12 cellular contexts compared by ENCODE assay signal in genomic region chr5:131270809-131271208, GRCh38. TPM values are rescaled to one million over a fixed set of nuclear protein-coding genes. Genes with fewer than 3 reads are reported as not detected.
DNase-seq lines count a peak whose midpoint lies in the region; ATAC-seq and TF ChIP-seq lines count a peak whose summit lies in the region.
"Had no signal": no experiment of that assay in that cellular context is flagged by ENCODE, and none has a peak within 500 bp of the region (broad histone marks: within the 10 kb centered on the region; RNA-seq: fewer than 3 reads in every experiment).

No MANE protein-coding gene starts in this region.

- H3K27me3 ChIP-seq in brain microvascular endothelial cell (replicated peaks): no peaks in the 10 kb centered on the region
- H3K27me3 ChIP-seq: colonic mucosa, neural progenitor cell had no signal

- H3K27me3 Mint-ChIP-seq in activated CD4-positive, alpha-beta T cell treated with anti-CD3 and anti-CD28 coated beads, Interleukin-2, amount 10 ng/mL, durations not matched to agents 24 days and 14 days: no peaks in the 10 kb centered on the region
- H3K27me3 Mint-ChIP-seq in chondrocyte (ENCODE audit: low read depth): no peaks in the 10 kb centered on the region

- no peaks in the 10 kb centered on the region; the same call in 1 of the 2 replicates for H3K9me3 ChIP-seq in OCI-LY7 (ENCODE audit: low read length)
- H3K9me3 ChIP-seq: colonic mucosa had no signal

- no peak for ATAC-seq in GM19467 (IDR thresholded peaks at IDR 0.05; ENCODE audit: unreplicated experiment)
- ATAC-seq in esophagus mucosa: no peak

- H3K36me3 Mint-ChIP-seq in activated CD4-positive, alpha-beta T cell treated with anti-CD3 and anti-CD28 coated beads, Interleukin-2, amount 10 ng/mL, durations not matched to agents 24 days and 14 days (ENCODE audit: low read depth): peaks cover 30% of the 10 kb centered on the region
- H3K36me3 Mint-ChIP-seq in chondrocyte (ENCODE audit: low read depth): no peaks in the 10 kb centered on the region

- TF ChIP-seq CTCF in OCI-LY7 (conservative IDR thresholded peaks at IDR 0.05; ENCODE audit: low read length): no peak
- no peak for TF ChIP-seq CTCF in brain microvascular endothelial cell (IDR thresholded peaks at IDR 0.05; ENCODE audit: low read depth, low read length, missing control alignments)
- no peak for TF ChIP-seq CTCF in chondrocyte (IDR thresholded peaks at IDR 0.05)

- in situ Hi-C loops in brain microvascular endothelial cell (cut with HindIII; ENCODE audit: low pct_ligation_motif_present, low sequenced_read_pairs): no loop called here

- H3K27ac ChIP-seq in OCI-LY7 (ENCODE audit: low read depth, low read length, poor library complexity, severe bottlenecking): peak overlapping the region; percentile 65
- H3K27ac ChIP-seq in brain microvascular endothelial cell: no peak overlapping the region
- H3K27ac ChIP-seq: neural progenitor cell had no signal

- POLR2A ChIA-PET in OCI-LY7 (lab: Charles Lee): interaction anchor here (0.5 to 1.7 kb wide), 14 partner anchors 9 to 932 kb away, joined by 3 to 11 read pairs (median 3); no protein-coding TSS in a partner anchor

- H4K20me1 ChIP-seq in OCI-LY7 (ENCODE audit: insufficient read depth, low read length): peaks cover 11% of the 10 kb centered on the region; the same call in 1 of the 2 replicates

- H3K4me3 Mint-ChIP-seq in activated CD4-positive, alpha-beta T cell treated with anti-CD3 and anti-CD28 coated beads, Interleukin-2, amount 10 ng/mL, durations not matched to agents 24 days and 14 days: peak overlapping the region; percentile 74
- H3K4me3 Mint-ChIP-seq in chondrocyte (ENCODE audit: unreplicated experiment): no peak overlapping the region
- H3K4me3 Mint-ChIP-seq: neural progenitor cell had no signal

- no TSS peak for BruUV-seq in OCI-LY7 (replicated peaks; lab: Mats Ljungman, UMichigan)

- H3K9me3 Mint-ChIP-seq in activated CD4-positive, alpha-beta T cell treated with anti-CD3 and anti-CD28 coated beads, Interleukin-2, amount 10 ng/mL, durations not matched to agents 24 days and 14 days: no peaks in the 10 kb centered on the region
- no peaks in the 10 kb centered on the region for H3K9me3 Mint-ChIP-seq in chondrocyte (ENCODE audit: low read depth)

- H3K4me2 ChIP-seq in OCI-LY7 (ENCODE audit: low read length): peak overlapping the region; percentile 96
- H3K4me2 ChIP-seq: neural progenitor cell had no signal

- CTCF ChIA-PET in OCI-LY7 (lab: Charles Lee; ENCODE audit: unreplicated experiment): interaction anchor here (0.5 kb wide), 1 partner anchor 162 kb away, joined by 4 read pairs; no protein-coding TSS in a partner anchor

- H3K79me2 ChIP-seq in OCI-LY7 (ENCODE audit: insufficient read depth, low read depth, low read length): peaks cover 100% of the 10 kb centered on the region

- no peak overlapping the region for H2AFZ ChIP-seq in OCI-LY7 (ENCODE audit: low read length)
- H2AFZ ChIP-seq: neural progenitor cell had no signal

- H3K36me3 ChIP-seq in OCI-LY7 (ENCODE audit: insufficient read depth, low read length): peaks cover 7% of the 10 kb centered on the region; the same call in 1 of the 2 replicates
- H3K36me3 ChIP-seq in brain microvascular endothelial cell (replicated peaks): no peaks in the 10 kb centered on the region
- H3K36me3 ChIP-seq: colonic mucosa, neural progenitor cell had no signal

- intact Hi-C loops in activated CD4-positive, alpha-beta T cell treated with anti-CD3 and anti-CD28 coated beads, Interleukin-2, amount 10 ng/mL, durations not matched to agents 24 days and 14 days (cut with micrococcal nuclease): loop anchor here (5.0 kb wide), 1 partner anchor 751 kb away; no protein-coding TSS in a partner anchor
- intact Hi-C loops in OCI-LY7 (cut with micrococcal nuclease; ENCODE audit: unreplicated experiment): no loop called here

- H3K9me2 ChIP-seq in OCI-LY7 (ENCODE audit: insufficient read depth, low read length): no peaks in the 10 kb centered on the region

- H3K4me3 ChIP-seq in OCI-LY7 (ENCODE audit: low read depth, low read length, poor library complexity, severe bottlenecking) (peak overlapping the region; percentile 65), brain microvascular endothelial cell (ENCODE audit: low read depth, low read length) (no peak overlapping the region)
- H3K4me3 ChIP-seq: colonic mucosa, neural progenitor cell had no signal

- H3K4me1 ChIP-seq in OCI-LY7 (ENCODE audit: insufficient read depth, low read length, poor library complexity, severe bottlenecking): peaks cover 93% of the 10 kb centered on the region
- H3K4me1 ChIP-seq: colonic mucosa had no signal

- H3K27ac Mint-ChIP-seq in activated CD4-positive, alpha-beta T cell treated with anti-CD3 and anti-CD28 coated beads, Interleukin-2, amount 10 ng/mL, durations not matched to agents 24 days and 14 days: peak overlapping the region; percentile 90
- no peak overlapping the region for H3K27ac Mint-ChIP-seq in chondrocyte (ENCODE audit: unreplicated experiment)
- H3K27ac Mint-ChIP-seq: neural progenitor cell had no signal

- H3K4me1 Mint-ChIP-seq in activated CD4-positive, alpha-beta T cell treated with anti-CD3 and anti-CD28 coated beads, Interleukin-2, amount 10 ng/mL, durations not matched to agents 24 days and 14 days: peaks cover 47% of the 10 kb centered on the region
- H3K4me1 Mint-ChIP-seq in chondrocyte (ENCODE audit: low read depth): peaks cover 28% of the 10 kb centered on the region

- no peak for DNase-seq in activated CD4-positive, alpha-beta T cell treated with anti-CD3 and anti-CD28 coated beads, Interleukin-2, amount 10 ng/mL, durations not matched to agents 24 days and 14 days
- DNase-seq in activated CD4-positive, alpha-beta T cell treated with anti-CD3 and anti-CD28 coated beads, Interleukin-2, amount 50 U/mL, for 4 hours: no peak
- no peak for DNase-seq in OCI-LY7 (ENCODE audit: low spot score)
- peak; percentile 28 for DNase-seq in brain microvascular endothelial cell
- peak; percentile 40 for DNase-seq in renal cortical epithelial cell (ENCODE audit: low read depth)
- no peak for DNase-seq in chondrocyte (ENCODE audit: low spot score)
- DNase-seq: activated CD4-positive, alpha-beta T cell treated with anti-CD3 and anti-CD28 coated beads, Interleukin-2, amount 50 U/mL, for 48 hours; colonic mucosa; NCI-H1105 had no signal

RNA-seq across cellular contexts. Expression of gene CDC42SE2, which starts 7.0 kb away (rescaled TPM):
- total RNA-seq in activated CD4-positive, alpha-beta T cell treated with anti-CD3 and anti-CD28 coated beads, Interleukin-2, amount 10 ng/mL, durations not matched to agents 24 days and 14 days: 96.2 and 99.0 TPM in 2 replicates
- total RNA-seq in OCI-LY7 (2014; rRNA removed; shearing (Covaris generic)): 34.7 and 54.2 TPM in 2 replicates
- 66.8 and 68.9 TPM in 2 replicates for total RNA-seq in OCI-LY7 (2022)
- total RNA-seq in renal cortical epithelial cell: 77.3 and 79.4 TPM in 2 replicates
- 15.2 TPM for total RNA-seq in esophagus mucosa
- 21.1 to 23.7 TPM (median 22.0 TPM) in 3 replicates for total RNA-seq in chondrocyte

Comparison
In these comparisons a context has a peak if more than half of its experiments do, and no peak if none do; other contexts are left out.
1. DNase-seq: peak in brain microvascular endothelial cell (single experiment) and renal cortical epithelial cell (single experiment); none in activated CD4-positive, alpha-beta T cell treated with anti-CD3 and anti-CD28 coated beads, Interleukin-2, amount 10 ng/mL, durations not matched to agents 24 days and 14 days (single experiment), activated CD4-positive, alpha-beta T cell treated with anti-CD3 and anti-CD28 coated beads, Interleukin-2, amount 50 U/mL, for 4 hours (0 of 2), OCI-LY7 (single experiment) and chondrocyte (single experiment).